Comparison of ENCODE assay signal across 8 cellular contexts in genomic region chr6:117675658-117676301, GRCh38. TPM values are rescaled to one million over a fixed set of nuclear protein-coding genes. Genes with fewer than 3 reads are reported as not detected.
DNase-seq lines count a peak whose midpoint lies in the region; ATAC-seq and TF ChIP-seq lines count a peak whose summit lies in the region.
"Not testable (repeated sequence)": the region's sequence is repeated elsewhere in the genome, so short reads cannot be mapped to it uniquely, and the experiment has no call there.

No MANE protein-coding gene starts in this region.

- not testable (repeated sequence) for H3K27me3 ChIP-seq in Karpas-422 (ENCODE audit: low read length); dorsolateral prefrontal cortex

- not testable (repeated sequence) for H2AFZ ChIP-seq in Karpas-422 (ENCODE audit: low read length)

- H3K27me3 Mint-ChIP-seq in activated CD4-positive, alpha-beta memory T cell treated with anti-CD3 and anti-CD28 coated beads, Interleukin-2, amount 10 ng/mL, durations not matched to agents 7 days and 5 days: not testable (repeated sequence)
- H3K27me3 Mint-ChIP-seq in immature natural killer cell (ENCODE audit: low read depth in 3 of 3): peaks cover 2 to 19% (median 4%) of the 10 kb centered on the region in 3 donors

- ATAC-seq in GM18873 (IDR thresholded peaks at IDR 0.05; ENCODE audit: low FRiP score, unreplicated experiment) (peak; percentile 10), HG02759 (IDR thresholded peaks at IDR 0.05; ENCODE audit: unreplicated experiment) (peak; percentile 34)

- TF ChIP-seq CTCF in dorsolateral prefrontal cortex (IDR thresholded peaks at IDR 0.05 in 54 of 56, conservative IDR thresholded peaks at IDR 0.05 in 2 of 56; ENCODE audit: low read depth in 1 of 56, partially characterized antibody in 56 of 56): not testable (repeated sequence)

- peak overlapping the region; percentile 75 for H3K27ac Mint-ChIP-seq in activated CD4-positive, alpha-beta memory T cell treated with anti-CD3 and anti-CD28 coated beads, Interleukin-2, amount 10 ng/mL, durations not matched to agents 7 days and 5 days
- H3K27ac Mint-ChIP-seq in immature natural killer cell: peak overlapping the region; percentile 17 to 95 (median 91)

- POLR2A ChIA-PET in activated CD4-positive, alpha-beta memory T cell treated with anti-CD3 and anti-CD28 coated beads, Interleukin-2, amount 10 ng/mL, durations not matched to agents 7 days and 5 days (lab: Charles Lee): interaction anchor here (0.6 to 2.1 kb wide), 2 partner anchors 74 to 193 kb away, joined by 3 to 11 read pairs; partner anchors contain the start of gene GOPC

- in situ Hi-C loops in ACHN (cut with HindIII; ENCODE audit: low pct_ligation_motif_present, low pct_unique_long_range_greater_than_20kb, low sequenced_read_pairs): not testable (repeated sequence)

- H3K4me1 Mint-ChIP-seq in activated CD4-positive, alpha-beta memory T cell treated with anti-CD3 and anti-CD28 coated beads, Interleukin-2, amount 10 ng/mL, durations not matched to agents 7 days and 5 days: peaks cover 48% of the 10 kb centered on the region
- peaks cover 56 to 60% of the 10 kb centered on the region in 2 donors for H3K4me1 Mint-ChIP-seq in immature natural killer cell

- peak overlapping the region; percentile 88 for H3K4me3 ChIP-seq in Karpas-422 (ENCODE audit: low read length)
- H3K4me3 ChIP-seq in dorsolateral prefrontal cortex: peak overlapping the region; percentile 30 to 94 (median 77)

- H3K27ac ChIP-seq in Karpas-422 (ENCODE audit: low read length): not testable (repeated sequence)
- peak overlapping the region in 35 of 59 donors; percentile 21 to 85 (median 66) for H3K27ac ChIP-seq in dorsolateral prefrontal cortex

- intact Hi-C loops in dorsolateral prefrontal cortex (cut with DNase I): loop anchor here (2.0 to 10.0 kb wide), 3 partner anchors 71 to 229 kb away; partner anchors contain the start of genes GOPC (in 1 of the 2) and SLC35F1 (in 1 of the 2)
- intact Hi-C loops in posterior vena cava (cut with DNase I): loop anchor here in 1 of 2 donors (5.0 kb wide), 1 partner anchor 697 kb away; no protein-coding TSS in a partner anchor

- H3K4me2 ChIP-seq in Karpas-422 (ENCODE audit: low read depth, low read length, poor library complexity, severe bottlenecking): peak overlapping the region; percentile 64

- H3K9me2 ChIP-seq in Karpas-422 (replicated peaks; ENCODE audit: insufficient read depth, low read length): not testable (repeated sequence)

- H3K36me3 Mint-ChIP-seq in activated CD4-positive, alpha-beta memory T cell treated with anti-CD3 and anti-CD28 coated beads, Interleukin-2, amount 10 ng/mL, durations not matched to agents 7 days and 5 days (ENCODE audit: low read depth): peaks cover 24% of the 10 kb centered on the region
- H3K36me3 Mint-ChIP-seq in immature natural killer cell: not testable (repeated sequence)

- not testable (repeated sequence) for H3K9me3 Mint-ChIP-seq in activated CD4-positive, alpha-beta memory T cell treated with anti-CD3 and anti-CD28 coated beads, Interleukin-2, amount 10 ng/mL, durations not matched to agents 7 days and 5 days; immature natural killer cell

- peak overlapping the region; percentile 84 for H3K9ac ChIP-seq in Karpas-422 (ENCODE audit: low read length)

- H3K9me3 ChIP-seq in Karpas-422 (ENCODE audit: low read length): peaks cover 15% of the 10 kb centered on the region

- not testable (repeated sequence) for H4K20me1 ChIP-seq in Karpas-422 (ENCODE audit: insufficient read depth, low read depth, low read length)

- CTCF ChIA-PET in activated CD4-positive, alpha-beta memory T cell treated with anti-CD3 and anti-CD28 coated beads, Interleukin-2, amount 10 ng/mL, durations not matched to agents 7 days and 5 days (lab: Charles Lee): not testable (repeated sequence)

- H3K36me3 ChIP-seq in Karpas-422 (ENCODE audit: insufficient read depth, low read length): peaks cover 41% of the 10 kb centered on the region

- peaks cover 54% of the 10 kb centered on the region for H3K79me2 ChIP-seq in Karpas-422 (ENCODE audit: low read length)

- peaks cover 21% of the 10 kb centered on the region for H3K4me1 ChIP-seq in Karpas-422 (ENCODE audit: low read length)

- peak overlapping the region; percentile 83 for H3K4me3 Mint-ChIP-seq in activated CD4-positive, alpha-beta memory T cell treated with anti-CD3 and anti-CD28 coated beads, Interleukin-2, amount 10 ng/mL, durations not matched to agents 7 days and 5 days
- H3K4me3 Mint-ChIP-seq in immature natural killer cell: peak overlapping the region; percentile 91 to 94 (median 92)

- DNase-seq in ACHN (peak; percentile 5), dorsolateral prefrontal cortex (peak in 2 of 10 donors; percentile 48 to 51), immature natural killer cell (peak; percentile 35 to 68 (median 52)), posterior vena cava (ENCODE audit: low spot score) (peak; percentile 79)
- not testable (repeated sequence) for DNase-seq in Karpas-422
- DNase-seq in activated CD4-positive, alpha-beta memory T cell treated with anti-CD3 and anti-CD28 coated beads, Interleukin-2, amount 10 ng/mL, durations not matched to agents 7 days and 5 days: peak; percentile 24

RNA-seq across cellular contexts. Expression of gene NUS1, which starts 0.5 kb away (rescaled TPM):
- total RNA-seq in Karpas-422 (2014; rRNA removed; shearing (Covaris generic); ENCODE audit: low replicate concordance): 10.1 and 21.9 TPM in 2 replicates
- total RNA-seq in activated CD4-positive, alpha-beta memory T cell treated with anti-CD3 and anti-CD28 coated beads, Interleukin-2, amount 10 ng/mL, durations not matched to agents 7 days and 5 days: 10 to 100 TPM; 25.3 to 26.8 TPM
- total RNA-seq in dorsolateral prefrontal cortex (10 to 100 TPM; 15.8 to 34.5 (median 24.9) TPM), posterior vena cava (10 to 100 TPM; 36.3 to 42.8 TPM)
- 10 to 100 TPM; 16.4 to 18.7 (median 17.2) TPM for polyA plus RNA-seq in immature natural killer cell
